Comparison of ENCODE assay signal across 26 cellular contexts in the genomic region with DNA sequence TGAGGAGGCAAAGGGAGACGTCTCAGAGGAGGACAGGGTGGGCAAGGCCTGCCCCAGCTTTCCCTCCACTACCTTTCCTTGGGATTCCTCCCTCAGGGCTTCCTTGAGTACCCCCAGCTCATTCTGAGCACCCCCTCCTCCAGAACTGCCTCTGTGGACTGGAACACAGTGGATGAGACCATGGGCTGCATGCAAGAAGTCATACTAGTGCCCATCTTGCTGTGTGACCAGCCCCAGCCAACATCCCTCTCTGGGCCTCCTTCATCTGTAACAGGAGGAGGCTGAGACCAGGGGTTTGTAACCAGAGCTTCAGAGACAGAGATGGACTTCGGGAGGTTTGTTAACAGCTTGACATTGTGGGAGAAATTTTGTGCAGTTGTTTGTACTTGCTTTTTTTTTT. TPM values are rescaled to one million over a fixed set of nuclear protein-coding genes. Genes with fewer than 3 reads are reported as not detected.
DNase-seq lines count a peak whose midpoint lies in the region; ATAC-seq, FAIRE-seq and TF ChIP-seq lines count a peak whose summit lies in the region.
"Had no signal": no experiment of that assay in that cellular context is flagged by ENCODE, and none has a peak within 500 bp of the region (broad histone marks: within the 10 kb centered on the region; RNA-seq: fewer than 3 reads in every experiment).

No MANE protein-coding gene starts in this region.

- H4K20me1 ChIP-seq in HepG2 (ENCODE audit: insufficient read depth, low read length) (no peaks in the 10 kb centered on the region), K562 (replicated peaks; ENCODE audit: control insufficient read depth, insufficient read depth, low read length) (no peaks in the 10 kb centered on the region), smooth muscle cell (ENCODE audit: low read depth) (no peaks in the 10 kb centered on the region)

- H3K27ac ChIP-seq in HepG2 (ENCODE audit: extremely low read length, insufficient read depth, low read length) (no peak overlapping the region), right lobe of liver (no peak overlapping the region), K562 (ENCODE audit: extremely low read depth, low read depth, low read length) (no peak overlapping the region), smooth muscle cell (ENCODE audit: low read depth) (no peak overlapping the region)
- H3K27ac ChIP-seq: HL-60 had no signal

- H3K9me3 Mint-ChIP-seq in T-helper 2 cell treated with Interferon-gamma antibody and Interleukin-4, amounts not matched to agents 5 μg/mL and 100 μg/mL, for 36 hours = no peaks in the 10 kb centered on the region
- H3K9me3 Mint-ChIP-seq: CD4-positive, alpha-beta memory T cell; H9; HFFc6 had no signal

- H3K4me3 Mint-ChIP-seq in T-helper 2 cell treated with Interferon-gamma antibody and Interleukin-4, amounts not matched to agents 5 μg/mL and 100 μg/mL, for 36 hours = no peak overlapping the region
- H3K4me3 Mint-ChIP-seq: CD4-positive, alpha-beta memory T cell; H9; HFFc6 had no signal

- H3K36me3 ChIP-seq in HepG2 (replicated peaks in 1 of 2; ENCODE audit: control insufficient read depth in 1 of 2, insufficient read depth in 2 of 2, low read length in 2 of 2) (no peaks in the 10 kb centered on the region), right lobe of liver (no peaks in the 10 kb centered on the region), K562 (ENCODE audit: control insufficient read depth, insufficient read depth, low read length) (no peaks in the 10 kb centered on the region), smooth muscle cell (ENCODE audit: low read depth) (peaks cover 5% of the 10 kb centered on the region)

- peaks cover 2% of the 10 kb centered on the region for H3K27me3 Mint-ChIP-seq in T-helper 2 cell treated with Interferon-gamma antibody and Interleukin-4, amounts not matched to agents 5 μg/mL and 100 μg/mL, for 36 hours (ENCODE audit: low read depth)

- no peaks in the 10 kb centered on the region for H3F3A ChIP-seq in smooth muscle cell (ENCODE audit: low read depth)

- H3K9ac ChIP-seq in HepG2 (ENCODE audit: insufficient read depth, low read depth, low read length) (no peak overlapping the region), K562 (ENCODE audit: insufficient read depth in 1 of 2, low read depth in 2 of 2, low read length in 2 of 2) (no peak overlapping the region), smooth muscle cell (ENCODE audit: low read depth) (no peak overlapping the region)
- H3K9ac ChIP-seq: GM23248 had no signal

- TF ChIP-seq EP300 in HepG2 (IDR thresholded peaks at IDR 0.05; ENCODE audit: low read depth in 2 of 2, low read length in 2 of 2) = no peak
- TF ChIP-seq EP300 in HepG2 (CRISPR knock-in tag; IDR thresholded peaks at IDR 0.05; ENCODE audit: borderline replicate concordance) = no peak
- no peak for TF ChIP-seq EP300 in K562 (IDR thresholded peaks at IDR 0.05; ENCODE audit: low read length)

- in situ Hi-C loops in HepG2 (cut with HindIII; ENCODE audit: extremely low pct_ligation_motif_present, low pct_unique_long_range_greater_than_20kb) = loop anchor here (5.0 kb wide), 1 partner anchor 46 kb away; no protein-coding TSS in a partner anchor
- in situ Hi-C loops in K562 (cut with MboI) = loop anchor here (5.0 kb wide), 1 partner anchor 56 kb away; no protein-coding TSS in a partner anchor

- no peaks in the 10 kb centered on the region for H3K79me2 ChIP-seq in HepG2 (ENCODE audit: insufficient read depth, low read length)
- no peaks in the 10 kb centered on the region for H3K79me2 ChIP-seq in K562 (ENCODE audit: control insufficient read depth, insufficient read depth, low read length)
- H3K79me2 ChIP-seq in smooth muscle cell (ENCODE audit: low read depth) = no peaks in the 10 kb centered on the region

- 51% methylated on average over 2 of the region's 2 CpGs for WGBS in HepG2 (ENCODE audit: low lambda C conversion rate)
- WGBS in right lobe of liver (ENCODE audit: insufficient coverage, low coverage, low lambda C conversion rate, missing lambda C conversion rate) = 75% methylated on average over 1 of the region's 2 CpGs
- 6% methylated on average over 2 of the region's 2 CpGs for WGBS in K562 (ENCODE audit: insufficient coverage, low coverage, missing lambda C conversion rate)
- WGBS in smooth muscle cell (ENCODE audit: low lambda C conversion rate) = 77% methylated on average over 2 of the region's 2 CpGs

- H3K9me3 ChIP-seq in HepG2 (ENCODE audit: low read length) (no peaks in the 10 kb centered on the region), right lobe of liver (no peaks in the 10 kb centered on the region), K562 (replicated peaks; ENCODE audit: control insufficient read depth, insufficient read depth, low read depth, low read length) (no peaks in the 10 kb centered on the region), smooth muscle cell (replicated peaks; ENCODE audit: low read depth) (no peaks in the 10 kb centered on the region)
- H3K9me3 ChIP-seq: SK-N-SH had no signal

- intact Hi-C loops in HepG2 (cut with micrococcal nuclease; ENCODE audit: unreplicated experiment) (no loop called here), right lobe of liver (cut with DNase I) (loop anchor here (5.0 to 10.0 kb wide), 2 partner anchors 48 to 84 kb away; no protein-coding TSS in a partner anchor), K562 (cut with micrococcal nuclease) (no loop called here)

- no peaks in the 10 kb centered on the region for H3K27me3 ChIP-seq in HepG2 (ENCODE audit: control insufficient read depth in 1 of 2, insufficient read depth in 2 of 2, low read length in 2 of 2)
- H3K27me3 ChIP-seq in right lobe of liver = no peaks in the 10 kb centered on the region
- H3K27me3 ChIP-seq in K562 (ENCODE audit: control insufficient read depth in 2 of 2, insufficient read depth in 2 of 2, low read length in 2 of 2) = peaks cover 9 to 17% of the 10 kb centered on the region in 2 experiments; a peak in 4 of 5 replicates
- H3K27me3 ChIP-seq in smooth muscle cell (ENCODE audit: low read depth) = no peaks in the 10 kb centered on the region

- H3K27ac Mint-ChIP-seq in T-helper 2 cell treated with Interferon-gamma antibody and Interleukin-4, amounts not matched to agents 5 μg/mL and 100 μg/mL, for 36 hours = no peak overlapping the region
- H3K27ac Mint-ChIP-seq: CD4-positive, alpha-beta memory T cell; H9; HFFc6 had no signal

- H2AFZ ChIP-seq in HepG2 (ENCODE audit: low read length) (no peak overlapping the region), K562 (ENCODE audit: low read depth, low read length) (no peak overlapping the region), smooth muscle cell (ENCODE audit: low read depth) (no peak overlapping the region)
- H2AFZ ChIP-seq: GM23248 had no signal

- peaks cover 2% of the 10 kb centered on the region for H3K36me3 Mint-ChIP-seq in T-helper 2 cell treated with Interferon-gamma antibody and Interleukin-4, amounts not matched to agents 5 μg/mL and 100 μg/mL, for 36 hours (ENCODE audit: low read depth)
- H3K36me3 Mint-ChIP-seq: CD4-positive, alpha-beta memory T cell had no signal

- H3K4me1 ChIP-seq in HepG2 (ENCODE audit: insufficient read depth, low read length) (peaks cover 75% of the 10 kb centered on the region), right lobe of liver (peaks cover 0 to 33% (median 5%) of the 10 kb centered on the region in 4 donors), K562 (replicated peaks in 1 of 2; ENCODE audit: control insufficient read depth in 2 of 2, insufficient read depth in 2 of 2, low read length in 2 of 2) (peaks cover 0 to 6% of the 10 kb centered on the region in 2 experiments; a peak in 2 of 5 replicates), smooth muscle cell (ENCODE audit: low read depth) (no peaks in the 10 kb centered on the region)

- DNase-seq in HepG2 (ENCODE audit: low spot score) (no peak), right lobe of liver (no peak), K562 (ENCODE audit: extremely low read depth in 1 of 4, low spot score in 3 of 4) (no peak), mucosa of gallbladder (ENCODE audit: low spot score) (peak; percentile 2), smooth muscle cell (lab: John Stamatoyannopoulos, UW; ENCODE audit: unreplicated experiment) (no peak)
- DNase-seq in T-helper 2 cell treated with Interferon-gamma antibody and Interleukin-4, amounts not matched to agents 5 μg/mL and 100 μg/mL, for 36 hours (ENCODE audit: low spot score) = no peak
- DNase-seq: C1 segment of cervical spinal cord; CD4-positive, alpha-beta memory T cell; COR-L47; DMS53; GM23248; HFFc6; Kasumi-1; MV-4-11; NCI-H1105; NCI-H1436 treated with DMSO at 0.1 percent for 48 hours; NCI-H187 treated with DMSO at 0.1 percent for 48 hours; NCI-H446; NCI-H524 treated with DMSO at 0.1 percent for 48 hours; NCI-H774; SK-N-SH had no signal

- TF ChIP-seq POLR2A in HepG2 (IDR thresholded peaks at IDR 0.05; ENCODE audit: insufficient read depth in 1 of 2, low read depth in 2 of 2, low read length in 2 of 2) = no peak
- no peak for TF ChIP-seq POLR2A in right lobe of liver (IDR thresholded peaks at IDR 0.05)
- TF ChIP-seq POLR2A in K562 (conservative IDR thresholded peaks at IDR 0.05) = no peak

- POLR2A ChIA-PET in HepG2 (lab: Yijun Ruan, JAX) (interaction anchor here (1.0 kb wide), 1 partner anchor 26 kb away, joined by 5 read pairs; a partner anchor contains a TSS), K562 (lab: Yijun Ruan, JAX) (no interaction called here)

- BruUV-seq in HepG2 (replicated peaks; lab: Mats Ljungman, UMichigan) (no TSS peak), K562 (replicated peaks; lab: Mats Ljungman, UMichigan) (no TSS peak)

- H3K4me3 ChIP-seq in HepG2 (replicated peaks in 1 of 3; ENCODE audit: insufficient read depth in 1 of 3, low read depth in 2 of 3, low read length in 3 of 3) (no peak overlapping the region), right lobe of liver (no peak overlapping the region), K562 (no peak overlapping the region), smooth muscle cell (no peak overlapping the region)
- H3K4me3 ChIP-seq: GM23248 had no signal

- H3K9me1 ChIP-seq in K562 (ENCODE audit: control insufficient read depth, insufficient read depth, low read length) = no peaks in the 10 kb centered on the region

- FAIRE-seq in HepG2 (lab: Jason Lieb, UNC) (no peak), K562 (lab: Jason Lieb, UNC) (no peak)
- FAIRE-seq: A204.1, RCC 7860 had no signal

- CTCF ChIA-PET in HepG2 (lab: Yijun Ruan, JAX; ENCODE audit: low intra/inter-chr PET ratio, low total read pairs) (no interaction called here), K562 (lab: Yijun Ruan, JAX; ENCODE audit: low intra/inter-chr PET ratio) (no interaction called here)

- TF ChIP-seq CTCF in HepG2 (CRISPR knock-in tag; IDR thresholded peaks at IDR 0.05) = no peak
- no peak for TF ChIP-seq CTCF in right lobe of liver (IDR thresholded peaks at IDR 0.05)
- no peak for TF ChIP-seq CTCF in K562 (IDR thresholded peaks at IDR 0.05 in 2 of 3, conservative IDR thresholded peaks at IDR 0.05 in 1 of 3; ENCODE audit: insufficient read depth in 2 of 3, low read depth in 1 of 3, low read length in 3 of 3)
- no peak for TF ChIP-seq CTCF in smooth muscle cell (IDR thresholded peaks at IDR 0.05; ENCODE audit: borderline replicate concordance, insufficient read depth, poor library complexity, severe bottlenecking)

- no peak overlapping the region for H3K4me2 ChIP-seq in HepG2 (ENCODE audit: low read depth, low read length)
- no peak overlapping the region for H3K4me2 ChIP-seq in K562 (ENCODE audit: insufficient read depth, low read length)
- no peak overlapping the region for H3K4me2 ChIP-seq in smooth muscle cell
- H3K4me2 ChIP-seq: SK-N-SH had no signal

- H3K4me1 Mint-ChIP-seq in T-helper 2 cell treated with Interferon-gamma antibody and Interleukin-4, amounts not matched to agents 5 μg/mL and 100 μg/mL, for 36 hours (ENCODE audit: low read depth) = peaks cover 24% of the 10 kb centered on the region

- ATAC-seq in HepG2 (no peak), right lobe of liver (no peak), K562 (no peak), HG02798 (IDR thresholded peaks at IDR 0.05; ENCODE audit: poor library complexity, unreplicated experiment) (no peak)

- TF ChIP-seq RAD21 in HepG2 (CRISPR knock-in tag; IDR thresholded peaks at IDR 0.05) (no peak), K562 (CRISPR knock-in tag; conservative IDR thresholded peaks at IDR 0.05 in 1 of 2, IDR thresholded peaks at IDR 0.05 in 1 of 2) (no peak)

RNA-seq across cellular contexts. Expression of a gene that starts 25.6 kb away (rescaled TPM):
- total RNA-seq in HepG2 (2016; rRNA removed; fragmentation: Illumina TruSeq; extraction: Trizol) (38.1 and 41.2 TPM in 2 replicates), right lobe of liver (10 to 100 TPM; 17.7 to 28.3 (median 23.1) TPM), K562 (2014; rRNA removed) (18.0 and 19.7 TPM in 2 replicates), K562 (2014; rRNA removed; fragmentation: Illumina TruSeq; extraction: Trizol) (35.3 and 40.3 TPM in 2 replicates), K562 (2015; rRNA removed; fragmentation: Illumina TruSeq; extraction: Trizol) (30.4 and 34.7 TPM in 2 replicates), K562 (2021) (32.2 and 42.1 TPM in 2 replicates), mucosa of gallbladder (51.7 TPM), smooth muscle cell (41.4 and 50.0 TPM in 2 replicates)
- total RNA-seq in HepG2 (2016; cell fraction: cytosol; rRNA removed; fragmentation: Illumina TruSeq; extraction: Trizol; ENCODE audit: low read depth) = 1.8 and 3.1 TPM in 2 replicates
- 30.7 and 45.0 TPM in 2 replicates for total RNA-seq in HepG2 (2016; cell fraction: insoluble cytoplasmic fraction; rRNA removed; fragmentation: Illumina TruSeq; extraction: Trizol)
- total RNA-seq in HepG2 (2016; cell fraction: membrane; rRNA removed; fragmentation: Illumina TruSeq; extraction: Trizol) = 14.6 and 17.1 TPM in 2 replicates
- 28.2 and 28.4 TPM in 2 replicates for total RNA-seq in HepG2 (2016; cell fraction: nucleus; rRNA removed; fragmentation: Illumina TruSeq; extraction: Trizol)
- polyA plus RNA-seq in HepG2 (2011; rRNA removed) (40.0 and 40.3 TPM in 2 replicates), K562 (2011; rRNA removed) (58.3 and 61.6 TPM in 2 replicates), K562 (2014; fragmentation: Illumina TruSeq; extraction: Trizol) (20.1 and 22.3 TPM in 2 replicates), K562 (2014; fragmentation: Nextera tagmentation; extraction: Ambion mirVana) (1 to 10 TPM; 5.9 to 6.5 TPM), K562 (2014; rRNA removed) (12.0 and 14.0 TPM in 2 replicates), smooth muscle cell (13.0 and 15.7 TPM in 2 replicates)
- polyA plus RNA-seq in HepG2 (2011; cell fraction: cytosol; rRNA removed) = 19.1 and 23.6 TPM in 2 replicates
- polyA plus RNA-seq in HepG2 (2011; cell fraction: nucleus; rRNA removed) = 21.4 and 22.7 TPM in 2 replicates
- polyA plus RNA-seq in HepG2 (2012) = 16.6 and 17.3 TPM in 2 replicates
- polyA plus RNA-seq in HepG2 (2016; cell fraction: cytosol; fragmentation: Illumina TruSeq; extraction: Trizol; ENCODE audit: low read depth) = 0.72 and 0.80 TPM in 2 replicates
- polyA plus RNA-seq in HepG2 (2016; cell fraction: insoluble cytoplasmic fraction; fragmentation: Illumina TruSeq; extraction: Trizol; ENCODE audit: low read depth) = 19.0 and 20.2 TPM in 2 replicates
- 4.2 and 4.6 TPM in 2 replicates for polyA plus RNA-seq in HepG2 (2016; cell fraction: membrane; fragmentation: Illumina TruSeq; extraction: Trizol; ENCODE audit: low read depth)
- 19.1 and 25.5 TPM in 2 replicates for polyA plus RNA-seq in HepG2 (2016; cell fraction: nucleus; fragmentation: Illumina TruSeq; extraction: Trizol; ENCODE audit: insufficient read depth, low read depth)
- polyA minus RNA-seq in HepG2 (2011; rRNA and poly(A)+ RNA removed; ENCODE audit: low replicate concordance) = 110 and 233 TPM in 2 replicates
- polyA minus RNA-seq in HepG2 (2011; cell fraction: cytosol; rRNA and poly(A)+ RNA removed) = 70.9 and 90.9 TPM in 2 replicates
- polyA minus RNA-seq in HepG2 (2011; cell fraction: nucleus; rRNA and poly(A)+ RNA removed) = 58.1 and 77.1 TPM in 2 replicates
- total RNA-seq in K562 (2011; cell fraction: chromatin; rRNA removed; ENCODE audit: low replicate concordance) = 56.6 and 67.0 TPM in 2 replicates
- total RNA-seq in K562 (2011; cell fraction: nucleolus; rRNA removed) = 22.5 and 38.2 TPM in 2 replicates
- total RNA-seq in K562 (2011; cell fraction: nucleoplasm; rRNA removed) = 31.6 and 32.1 TPM in 2 replicates
- 24.2 and 31.0 TPM in 2 replicates for polyA plus RNA-seq in K562 (2011; cell fraction: cytosol; rRNA removed)
- polyA plus RNA-seq in K562 (2011; cell fraction: nucleus; rRNA removed) = 36.5 and 41.2 TPM in 2 replicates
- polyA plus RNA-seq in K562 (2012) = 14.2 and 14.3 TPM in 2 replicates
- 182 and 215 TPM in 2 replicates for polyA minus RNA-seq in K562 (2011; rRNA and poly(A)+ RNA removed)
- 79.5 and 101 TPM in 2 replicates for polyA minus RNA-seq in K562 (2011; cell fraction: cytosol; rRNA and poly(A)+ RNA removed)
- polyA minus RNA-seq in K562 (2011; cell fraction: nucleus; rRNA and poly(A)+ RNA removed) = 19.3 and 38.7 TPM in 2 replicates

Comparison
In these comparisons a context has a peak if more than half of its experiments do, and no peak if none do; other contexts are left out.
1. intact Hi-C loops: an anchor here in right lobe of liver (5.0 to 10.0 kb wide); none called in HepG2 and K562.